In the genomic region with DNA sequence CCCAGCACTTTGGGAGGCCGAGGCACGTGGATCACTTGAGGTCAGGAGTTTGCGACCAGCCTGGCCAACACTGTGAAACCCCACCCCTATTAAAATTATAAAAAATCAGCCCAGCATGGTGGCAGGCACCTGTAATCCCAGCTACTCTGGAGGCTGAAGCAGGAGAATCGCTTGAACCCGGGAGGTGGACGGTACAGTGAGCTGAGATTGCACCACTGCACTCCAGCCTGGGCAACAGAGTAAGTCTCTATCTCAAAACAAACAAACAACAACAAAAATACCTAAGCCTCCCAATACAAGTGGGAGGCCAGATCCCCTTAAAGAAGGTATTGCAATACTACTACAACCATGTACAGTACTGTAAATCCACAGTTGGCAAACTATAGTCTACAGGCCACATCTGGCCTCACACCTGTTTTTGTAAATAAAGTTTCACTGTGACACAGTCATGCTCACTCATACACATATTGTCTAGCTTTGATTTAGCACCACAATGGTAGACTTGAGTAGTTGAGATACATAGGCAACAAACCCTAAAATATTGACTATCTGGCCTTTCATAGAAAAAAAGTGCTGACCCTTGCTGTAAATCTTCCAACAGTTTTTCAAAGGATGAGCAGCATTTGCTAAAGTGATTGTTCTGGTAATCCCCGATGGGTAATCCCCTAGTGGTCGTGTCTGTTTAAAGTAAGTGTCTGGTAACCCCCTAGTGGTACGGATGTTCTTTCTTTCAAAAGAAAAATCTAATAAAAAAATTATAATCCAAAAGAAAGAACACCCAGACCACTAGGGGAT, we compare ENCODE assay signal across 1 cellular context.
TF ChIP-seq lines count a peak whose summit lies in the region.

No MANE protein-coding gene starts in this region.

TF ChIP-seq in GM12878, 131 proteins besides CTCF, POLR2A, EP300 and RAD21 (continued from another document and continues in another):
- TF ChIP-seq, protein P1, sequence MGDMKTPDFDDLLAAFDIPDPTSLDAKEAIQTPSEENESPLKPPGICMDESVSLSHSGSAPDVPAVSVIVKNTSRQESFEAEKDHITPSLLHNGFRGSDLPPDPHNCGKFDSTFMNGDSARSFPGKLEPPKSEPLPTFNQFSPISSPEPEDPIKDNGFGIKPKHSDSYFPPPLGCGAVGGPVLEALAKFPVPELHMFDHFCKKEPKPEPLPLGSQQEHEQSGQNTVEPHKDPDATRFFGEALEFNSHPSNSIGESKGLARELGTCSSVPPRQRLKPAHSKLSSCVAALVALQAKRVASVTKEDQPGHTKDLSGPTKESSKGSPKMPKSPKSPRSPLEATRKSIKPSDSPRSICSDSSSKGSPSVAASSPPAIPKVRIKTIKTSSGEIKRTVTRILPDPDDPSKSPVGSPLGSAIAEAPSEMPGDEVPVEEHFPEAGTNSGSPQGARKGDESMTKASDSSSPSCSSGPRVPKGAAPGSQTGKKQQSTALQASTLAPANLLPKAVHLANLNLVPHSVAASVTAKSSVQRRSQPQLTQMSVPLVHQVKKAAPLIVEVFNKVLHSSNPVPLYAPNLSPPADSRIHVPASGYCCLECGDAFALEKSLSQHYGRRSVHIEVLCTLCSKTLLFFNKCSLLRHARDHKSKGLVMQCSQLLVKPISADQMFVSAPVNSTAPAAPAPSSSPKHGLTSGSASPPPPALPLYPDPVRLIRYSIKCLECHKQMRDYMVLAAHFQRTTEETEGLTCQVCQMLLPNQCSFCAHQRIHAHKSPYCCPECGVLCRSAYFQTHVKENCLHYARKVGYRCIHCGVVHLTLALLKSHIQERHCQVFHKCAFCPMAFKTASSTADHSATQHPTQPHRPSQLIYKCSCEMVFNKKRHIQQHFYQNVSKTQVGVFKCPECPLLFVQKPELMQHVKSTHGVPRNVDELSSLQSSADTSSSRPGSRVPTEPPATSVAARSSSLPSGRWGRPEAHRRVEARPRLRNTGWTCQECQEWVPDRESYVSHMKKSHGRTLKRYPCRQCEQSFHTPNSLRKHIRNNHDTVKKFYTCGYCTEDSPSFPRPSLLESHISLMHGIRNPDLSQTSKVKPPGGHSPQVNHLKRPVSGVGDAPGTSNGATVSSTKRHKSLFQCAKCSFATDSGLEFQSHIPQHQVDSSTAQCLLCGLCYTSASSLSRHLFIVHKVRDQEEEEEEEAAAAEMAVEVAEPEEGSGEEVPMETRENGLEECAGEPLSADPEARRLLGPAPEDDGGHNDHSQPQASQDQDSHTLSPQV (IDR thresholded peaks at IDR 0.05), result 0 out of 2 replicates have a peak, but pooled peaks have one; percentile 8
- TF ChIP-seq PML (IDR thresholded peaks at IDR 0.05; ENCODE audit: low read length) (peak; percentile 28; the same call in 1 of the 2 replicates), YY1 (IDR thresholded peaks at IDR 0.05; ENCODE audit: low read depth, low read length) (no peak), FOXM1 (IDR thresholded peaks at IDR 0.05; ENCODE audit: low read depth, low read length) (peak; percentile 72; the same call in 1 of the 2 replicates), CREB1 (IDR thresholded peaks at IDR 0.05; ENCODE audit: low read depth) (peak; percentile 24; the same call in 1 of the 2 replicates), ZNF207 (IDR thresholded peaks at IDR 0.05; ENCODE audit: borderline replicate concordance) (no peak), ZBED1 (IDR thresholded peaks at IDR 0.05; ENCODE audit: borderline replicate concordance) (0 out of 2 replicates have a peak, but pooled peaks have one; percentile 52), MEF2A (IDR thresholded peaks at IDR 0.05; ENCODE audit: insufficient read depth, low read depth, low read length) (peak; percentile 69), HCFC1 (IDR thresholded peaks at IDR 0.05; ENCODE audit: low read length) (no peak), MEF2B (IDR thresholded peaks at IDR 0.05; ENCODE audit: partially characterized antibody, poor library complexity, severe bottlenecking) (no peak), SMAD1 (IDR thresholded peaks at IDR 0.05; ENCODE audit: low read depth, partially characterized antibody) (peak; percentile 20), SP1 (IDR thresholded peaks at IDR 0.05; ENCODE audit: low read depth, low read length) (no peak), DPF2 (IDR thresholded peaks at IDR 0.05) (peak; percentile 49; the same call in 1 of the 2 replicates), FOS (IDR thresholded peaks at IDR 0.05; ENCODE audit: borderline replicate concordance, extremely low read depth, insufficient read length) (no peak), ZNF217 (IDR thresholded peaks at IDR 0.05) (0 out of 2 replicates have a peak, but pooled peaks have one; percentile 35), RCOR1 (conservative IDR thresholded peaks at IDR 0.05; ENCODE audit: low read depth, low read length) (0 out of 2 replicates have a peak, but pooled peaks have one; percentile 42), NBN (IDR thresholded peaks at IDR 0.05) (no peak), TCF12 (IDR thresholded peaks at IDR 0.05; ENCODE audit: low read depth, low read length) (peak; percentile 60; the same call in 1 of the 2 replicates), BMI1 (IDR thresholded peaks at IDR 0.05; ENCODE audit: borderline replicate concordance) (no peak), WRNIP1 (IDR thresholded peaks at IDR 0.05; ENCODE audit: borderline replicate concordance, low read depth, low read length) (no peak), RB1 (IDR thresholded peaks at IDR 0.05; ENCODE audit: borderline replicate concordance) (no peak), TAF1 (IDR thresholded peaks at IDR 0.05; ENCODE audit: borderline replicate concordance, low read depth, low read length) (no peak), TCF7 (IDR thresholded peaks at IDR 0.05; ENCODE audit: borderline replicate concordance) (no peak), ZNF384 (IDR thresholded peaks at IDR 0.05; ENCODE audit: borderline replicate concordance, low read depth, low read length) (peak; percentile 76; the same call in 1 of the 2 replicates), BHLHE40 (IDR thresholded peaks at IDR 0.05; ENCODE audit: borderline replicate concordance in 1 of 2, low read depth in 2 of 2, low read length in 1 of 2) (0 out of 4 replicates have a peak, but pooled peaks of 1 of the 2 experiments have one; percentile 4), SMC3 (IDR thresholded peaks at IDR 0.05; ENCODE audit: borderline replicate concordance, low read length) (peak; percentile 37; the same call in 1 of the 2 replicates), HDAC6 (IDR thresholded peaks at IDR 0.05; ENCODE audit: unreplicated experiment) (no peak), RFX5 (IDR thresholded peaks at IDR 0.05; ENCODE audit: low read depth, low read length) (no peak), NFXL1 (IDR thresholded peaks at IDR 0.05; ENCODE audit: borderline replicate concordance) (no peak), CBX3 (IDR thresholded peaks at IDR 0.05; ENCODE audit: borderline replicate concordance, low read depth) (no peak), IRF4 (IDR thresholded peaks at IDR 0.05; ENCODE audit: low read depth, low read length) (no peak), NR2F1 (conservative IDR thresholded peaks at IDR 0.05) (no peak), SREBF1 (IDR thresholded peaks at IDR 0.05; ENCODE audit: low read length) (no peak), PAX5 (IDR thresholded peaks at IDR 0.05; ENCODE audit: borderline replicate concordance, low read depth, low read length) (no peak), SUPT20H (IDR thresholded peaks at IDR 0.05; ENCODE audit: borderline replicate concordance, control insufficient read depth, low read depth, low read length) (no peak), SIX5 (IDR thresholded peaks at IDR 0.05; ENCODE audit: low read depth, low read length, severe bottlenecking) (no peak), POU2F2 (IDR thresholded peaks at IDR 0.05; ENCODE audit: borderline replicate concordance, low read depth, low read length) (no peak), LARP7 (IDR thresholded peaks at IDR 0.05) (no peak), BCL11A (IDR thresholded peaks at IDR 0.05; ENCODE audit: low read depth, low read length) (0 out of 2 replicates have a peak, but pooled peaks have one; percentile 50), EGR1 (IDR thresholded peaks at IDR 0.05; ENCODE audit: borderline replicate concordance in 1 of 2, low read depth in 2 of 2, low read length in 2 of 2) (no peak), CBX5 (IDR thresholded peaks at IDR 0.05; ENCODE audit: low read depth) (no peak; the same call in 1 of the 2 replicates)
- TF ChIP-seq, protein P2, sequence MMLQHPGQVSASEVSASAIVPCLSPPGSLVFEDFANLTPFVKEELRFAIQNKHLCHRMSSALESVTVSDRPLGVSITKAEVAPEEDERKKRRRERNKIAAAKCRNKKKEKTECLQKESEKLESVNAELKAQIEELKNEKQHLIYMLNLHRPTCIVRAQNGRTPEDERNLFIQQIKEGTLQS (IDR thresholded peaks at IDR 0.05; ENCODE audit: borderline replicate concordance, extremely low read depth, low read depth, low read length), result no peak
- TF ChIP-seq, protein P3, sequence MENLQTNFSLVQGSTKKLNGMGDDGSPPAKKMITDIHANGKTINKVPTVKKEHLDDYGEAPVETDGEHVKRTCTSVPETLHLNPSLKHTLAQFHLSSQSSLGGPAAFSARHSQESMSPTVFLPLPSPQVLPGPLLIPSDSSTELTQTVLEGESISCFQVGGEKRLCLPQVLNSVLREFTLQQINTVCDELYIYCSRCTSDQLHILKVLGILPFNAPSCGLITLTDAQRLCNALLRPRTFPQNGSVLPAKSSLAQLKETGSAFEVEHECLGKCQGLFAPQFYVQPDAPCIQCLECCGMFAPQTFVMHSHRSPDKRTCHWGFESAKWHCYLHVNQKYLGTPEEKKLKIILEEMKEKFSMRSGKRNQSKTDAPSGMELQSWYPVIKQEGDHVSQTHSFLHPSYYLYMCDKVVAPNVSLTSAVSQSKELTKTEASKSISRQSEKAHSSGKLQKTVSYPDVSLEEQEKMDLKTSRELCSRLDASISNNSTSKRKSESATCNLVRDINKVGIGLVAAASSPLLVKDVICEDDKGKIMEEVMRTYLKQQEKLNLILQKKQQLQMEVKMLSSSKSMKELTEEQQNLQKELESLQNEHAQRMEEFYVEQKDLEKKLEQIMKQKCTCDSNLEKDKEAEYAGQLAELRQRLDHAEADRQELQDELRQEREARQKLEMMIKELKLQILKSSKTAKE (IDR thresholded peaks at IDR 0.05; ENCODE audit: low read depth, poor library complexity, severe bottlenecking), result no peak
- TF ChIP-seq, protein P4, sequence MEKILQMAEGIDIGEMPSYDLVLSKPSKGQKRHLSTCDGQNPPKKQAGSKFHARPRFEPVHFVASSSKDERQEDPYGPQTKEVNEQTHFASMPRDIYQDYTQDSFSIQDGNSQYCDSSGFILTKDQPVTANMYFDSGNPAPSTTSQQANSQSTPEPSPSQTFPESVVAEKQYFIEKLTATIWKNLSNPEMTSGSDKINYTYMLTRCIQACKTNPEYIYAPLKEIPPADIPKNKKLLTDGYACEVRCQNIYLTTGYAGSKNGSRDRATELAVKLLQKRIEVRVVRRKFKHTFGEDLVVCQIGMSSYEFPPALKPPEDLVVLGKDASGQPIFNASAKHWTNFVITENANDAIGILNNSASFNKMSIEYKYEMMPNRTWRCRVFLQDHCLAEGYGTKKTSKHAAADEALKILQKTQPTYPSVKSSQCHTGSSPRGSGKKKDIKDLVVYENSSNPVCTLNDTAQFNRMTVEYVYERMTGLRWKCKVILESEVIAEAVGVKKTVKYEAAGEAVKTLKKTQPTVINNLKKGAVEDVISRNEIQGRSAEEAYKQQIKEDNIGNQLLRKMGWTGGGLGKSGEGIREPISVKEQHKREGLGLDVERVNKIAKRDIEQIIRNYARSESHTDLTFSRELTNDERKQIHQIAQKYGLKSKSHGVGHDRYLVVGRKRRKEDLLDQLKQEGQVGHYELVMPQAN (conservative IDR thresholded peaks at IDR 0.05), result no peak
- TF ChIP-seq, protein P5, sequence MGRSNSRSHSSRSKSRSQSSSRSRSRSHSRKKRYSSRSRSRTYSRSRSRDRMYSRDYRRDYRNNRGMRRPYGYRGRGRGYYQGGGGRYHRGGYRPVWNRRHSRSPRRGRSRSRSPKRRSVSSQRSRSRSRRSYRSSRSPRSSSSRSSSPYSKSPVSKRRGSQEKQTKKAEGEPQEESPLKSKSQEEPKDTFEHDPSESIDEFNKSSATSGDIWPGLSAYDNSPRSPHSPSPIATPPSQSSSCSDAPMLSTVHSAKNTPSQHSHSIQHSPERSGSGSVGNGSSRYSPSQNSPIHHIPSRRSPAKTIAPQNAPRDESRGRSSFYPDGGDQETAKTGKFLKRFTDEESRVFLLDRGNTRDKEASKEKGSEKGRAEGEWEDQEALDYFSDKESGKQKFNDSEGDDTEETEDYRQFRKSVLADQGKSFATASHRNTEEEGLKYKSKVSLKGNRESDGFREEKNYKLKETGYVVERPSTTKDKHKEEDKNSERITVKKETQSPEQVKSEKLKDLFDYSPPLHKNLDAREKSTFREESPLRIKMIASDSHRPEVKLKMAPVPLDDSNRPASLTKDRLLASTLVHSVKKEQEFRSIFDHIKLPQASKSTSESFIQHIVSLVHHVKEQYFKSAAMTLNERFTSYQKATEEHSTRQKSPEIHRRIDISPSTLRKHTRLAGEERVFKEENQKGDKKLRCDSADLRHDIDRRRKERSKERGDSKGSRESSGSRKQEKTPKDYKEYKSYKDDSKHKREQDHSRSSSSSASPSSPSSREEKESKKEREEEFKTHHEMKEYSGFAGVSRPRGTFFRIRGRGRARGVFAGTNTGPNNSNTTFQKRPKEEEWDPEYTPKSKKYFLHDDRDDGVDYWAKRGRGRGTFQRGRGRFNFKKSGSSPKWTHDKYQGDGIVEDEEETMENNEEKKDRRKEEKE (IDR thresholded peaks at IDR 0.05), result no peak
- TF ChIP-seq, protein P6, sequence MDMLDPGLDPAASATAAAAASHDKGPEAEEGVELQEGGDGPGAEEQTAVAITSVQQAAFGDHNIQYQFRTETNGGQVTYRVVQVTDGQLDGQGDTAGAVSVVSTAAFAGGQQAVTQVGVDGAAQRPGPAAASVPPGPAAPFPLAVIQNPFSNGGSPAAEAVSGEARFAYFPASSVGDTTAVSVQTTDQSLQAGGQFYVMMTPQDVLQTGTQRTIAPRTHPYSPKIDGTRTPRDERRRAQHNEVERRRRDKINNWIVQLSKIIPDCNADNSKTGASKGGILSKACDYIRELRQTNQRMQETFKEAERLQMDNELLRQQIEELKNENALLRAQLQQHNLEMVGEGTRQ (IDR thresholded peaks at IDR 0.05; ENCODE audit: borderline replicate concordance, low read depth, low read length), result no peak
- TF ChIP-seq, protein P7, sequence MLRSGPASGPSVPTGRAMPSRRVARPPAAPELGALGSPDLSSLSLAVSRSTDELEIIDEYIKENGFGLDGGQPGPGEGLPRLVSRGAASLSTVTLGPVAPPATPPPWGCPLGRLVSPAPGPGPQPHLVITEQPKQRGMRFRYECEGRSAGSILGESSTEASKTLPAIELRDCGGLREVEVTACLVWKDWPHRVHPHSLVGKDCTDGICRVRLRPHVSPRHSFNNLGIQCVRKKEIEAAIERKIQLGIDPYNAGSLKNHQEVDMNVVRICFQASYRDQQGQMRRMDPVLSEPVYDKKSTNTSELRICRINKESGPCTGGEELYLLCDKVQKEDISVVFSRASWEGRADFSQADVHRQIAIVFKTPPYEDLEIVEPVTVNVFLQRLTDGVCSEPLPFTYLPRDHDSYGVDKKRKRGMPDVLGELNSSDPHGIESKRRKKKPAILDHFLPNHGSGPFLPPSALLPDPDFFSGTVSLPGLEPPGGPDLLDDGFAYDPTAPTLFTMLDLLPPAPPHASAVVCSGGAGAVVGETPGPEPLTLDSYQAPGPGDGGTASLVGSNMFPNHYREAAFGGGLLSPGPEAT (IDR thresholded peaks at IDR 0.05; ENCODE audit: low read depth), result peak; percentile 97
- TF ChIP-seq, protein P8, sequence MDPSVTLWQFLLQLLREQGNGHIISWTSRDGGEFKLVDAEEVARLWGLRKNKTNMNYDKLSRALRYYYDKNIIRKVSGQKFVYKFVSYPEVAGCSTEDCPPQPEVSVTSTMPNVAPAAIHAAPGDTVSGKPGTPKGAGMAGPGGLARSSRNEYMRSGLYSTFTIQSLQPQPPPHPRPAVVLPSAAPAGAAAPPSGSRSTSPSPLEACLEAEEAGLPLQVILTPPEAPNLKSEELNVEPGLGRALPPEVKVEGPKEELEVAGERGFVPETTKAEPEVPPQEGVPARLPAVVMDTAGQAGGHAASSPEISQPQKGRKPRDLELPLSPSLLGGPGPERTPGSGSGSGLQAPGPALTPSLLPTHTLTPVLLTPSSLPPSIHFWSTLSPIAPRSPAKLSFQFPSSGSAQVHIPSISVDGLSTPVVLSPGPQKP (IDR thresholded peaks at IDR 0.05; ENCODE audit: low read depth, low read length), result no peak
